Comparison of ENCODE assay signal across 1 cellular context in genomic region chr12:111775205-111776193, GRCh38.
TF ChIP-seq lines count a peak whose summit lies in the region.

No MANE protein-coding gene starts in this region.

TF ChIP-seq in HepG2, 621 proteins besides CTCF, POLR2A, EP300 and RAD21 (continued from another document):
- TF ChIP-seq SNAPC4 (CRISPR knock-in tag; IDR thresholded peaks at IDR 0.05) = no peak
- TF ChIP-seq SMYD3 (CRISPR knock-in tag; IDR thresholded peaks at IDR 0.05) = no peak
- TF ChIP-seq, protein P1, sequence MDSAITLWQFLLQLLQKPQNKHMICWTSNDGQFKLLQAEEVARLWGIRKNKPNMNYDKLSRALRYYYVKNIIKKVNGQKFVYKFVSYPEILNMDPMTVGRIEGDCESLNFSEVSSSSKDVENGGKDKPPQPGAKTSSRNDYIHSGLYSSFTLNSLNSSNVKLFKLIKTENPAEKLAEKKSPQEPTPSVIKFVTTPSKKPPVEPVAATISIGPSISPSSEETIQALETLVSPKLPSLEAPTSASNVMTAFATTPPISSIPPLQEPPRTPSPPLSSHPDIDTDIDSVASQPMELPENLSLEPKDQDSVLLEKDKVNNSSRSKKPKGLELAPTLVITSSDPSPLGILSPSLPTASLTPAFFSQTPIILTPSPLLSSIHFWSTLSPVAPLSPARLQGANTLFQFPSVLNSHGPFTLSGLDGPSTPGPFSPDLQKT (CRISPR knock-in tag; IDR thresholded peaks at IDR 0.05; ENCODE audit: borderline replicate concordance) = no peak
- peak; percentile 28; the same call in 1 of the 2 replicates for TF ChIP-seq HNF4A (CRISPR knock-in tag; IDR thresholded peaks at IDR 0.05)
- no peak for TF ChIP-seq RAD51 (IDR thresholded peaks at IDR 0.05; ENCODE audit: borderline replicate concordance)
- no peak for TF ChIP-seq ZNF691 (CRISPR knock-in tag; IDR thresholded peaks at IDR 0.05; ENCODE audit: borderline replicate concordance, low read depth)
- no peak for TF ChIP-seq ZNF564 (CRISPR knock-in tag; IDR thresholded peaks at IDR 0.05)
- peak; percentile 68; the same call in 1 of the 2 replicates for TF ChIP-seq TFE3 (CRISPR knock-in tag; IDR thresholded peaks at IDR 0.05)
- no peak for TF ChIP-seq ZNF556 (CRISPR knock-in tag; IDR thresholded peaks at IDR 0.05; ENCODE audit: borderline replicate concordance)
- TF ChIP-seq, protein P2, sequence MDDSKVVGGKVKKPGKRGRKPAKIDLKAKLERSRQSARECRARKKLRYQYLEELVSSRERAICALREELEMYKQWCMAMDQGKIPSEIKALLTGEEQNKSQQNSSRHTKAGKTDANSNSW (CRISPR knock-in tag; IDR thresholded peaks at IDR 0.05; ENCODE audit: borderline replicate concordance) = no peak
- TF ChIP-seq, protein P3, sequence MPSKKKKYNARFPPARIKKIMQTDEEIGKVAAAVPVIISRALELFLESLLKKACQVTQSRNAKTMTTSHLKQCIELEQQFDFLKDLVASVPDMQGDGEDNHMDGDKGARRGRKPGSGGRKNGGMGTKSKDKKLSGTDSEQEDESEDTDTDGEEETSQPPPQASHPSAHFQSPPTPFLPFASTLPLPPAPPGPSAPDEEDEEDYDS (CRISPR knock-in tag; IDR thresholded peaks at IDR 0.05) = peak; percentile 55; the same call in 1 of the 2 replicates
- TF ChIP-seq GATAD1 (CRISPR knock-in tag; IDR thresholded peaks at IDR 0.05) = no peak; the same call in 1 of the 2 replicates
- TF ChIP-seq ZIK1 (CRISPR knock-in tag; IDR thresholded peaks at IDR 0.05; ENCODE audit: borderline replicate concordance, low read depth) = no peak
- no peak for TF ChIP-seq RBFOX2 (IDR thresholded peaks at IDR 0.05; ENCODE audit: low read depth, low read length)
- TF ChIP-seq, protein P4, sequence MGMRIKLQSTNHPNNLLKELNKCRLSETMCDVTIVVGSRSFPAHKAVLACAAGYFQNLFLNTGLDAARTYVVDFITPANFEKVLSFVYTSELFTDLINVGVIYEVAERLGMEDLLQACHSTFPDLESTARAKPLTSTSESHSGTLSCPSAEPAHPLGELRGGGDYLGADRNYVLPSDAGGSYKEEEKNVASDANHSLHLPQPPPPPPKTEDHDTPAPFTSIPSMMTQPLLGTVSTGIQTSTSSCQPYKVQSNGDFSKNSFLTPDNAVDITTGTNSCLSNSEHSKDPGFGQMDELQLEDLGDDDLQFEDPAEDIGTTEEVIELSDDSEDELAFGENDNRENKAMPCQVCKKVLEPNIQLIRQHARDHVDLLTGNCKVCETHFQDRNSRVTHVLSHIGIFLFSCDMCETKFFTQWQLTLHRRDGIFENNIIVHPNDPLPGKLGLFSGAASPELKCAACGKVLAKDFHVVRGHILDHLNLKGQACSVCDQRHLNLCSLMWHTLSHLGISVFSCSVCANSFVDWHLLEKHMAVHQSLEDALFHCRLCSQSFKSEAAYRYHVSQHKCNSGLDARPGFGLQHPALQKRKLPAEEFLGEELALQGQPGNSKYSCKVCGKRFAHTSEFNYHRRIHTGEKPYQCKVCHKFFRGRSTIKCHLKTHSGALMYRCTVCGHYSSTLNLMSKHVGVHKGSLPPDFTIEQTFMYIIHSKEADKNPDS (CRISPR knock-in tag; IDR thresholded peaks at IDR 0.05) = no peak
- TF ChIP-seq PTBP1 (IDR thresholded peaks at IDR 0.05; ENCODE audit: low read depth, low read length, poor library complexity, severe bottlenecking) = no peak
- TF ChIP-seq, protein P5, sequence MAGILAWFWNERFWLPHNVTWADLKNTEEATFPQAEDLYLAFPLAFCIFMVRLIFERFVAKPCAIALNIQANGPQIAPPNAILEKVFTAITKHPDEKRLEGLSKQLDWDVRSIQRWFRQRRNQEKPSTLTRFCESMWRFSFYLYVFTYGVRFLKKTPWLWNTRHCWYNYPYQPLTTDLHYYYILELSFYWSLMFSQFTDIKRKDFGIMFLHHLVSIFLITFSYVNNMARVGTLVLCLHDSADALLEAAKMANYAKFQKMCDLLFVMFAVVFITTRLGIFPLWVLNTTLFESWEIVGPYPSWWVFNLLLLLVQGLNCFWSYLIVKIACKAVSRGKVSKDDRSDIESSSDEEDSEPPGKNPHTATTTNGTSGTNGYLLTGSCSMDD (CRISPR knock-in tag; IDR thresholded peaks at IDR 0.05) = no peak
- peak; percentile 51; the same call in 1 of the 2 replicates for TF ChIP-seq SIX1 (CRISPR knock-in tag; IDR thresholded peaks at IDR 0.05; ENCODE audit: borderline replicate concordance)
- TF ChIP-seq RARG (CRISPR knock-in tag; IDR thresholded peaks at IDR 0.05; ENCODE audit: low read depth) = no peak
- no peak for TF ChIP-seq AGO2 (optimal IDR thresholded peaks at IDR 0.05; ENCODE audit: low read depth, low read length)
- no peak for TF ChIP-seq ATRX (CRISPR knock-in tag; IDR thresholded peaks at IDR 0.05; ENCODE audit: borderline replicate concordance)
- TF ChIP-seq, protein P6, sequence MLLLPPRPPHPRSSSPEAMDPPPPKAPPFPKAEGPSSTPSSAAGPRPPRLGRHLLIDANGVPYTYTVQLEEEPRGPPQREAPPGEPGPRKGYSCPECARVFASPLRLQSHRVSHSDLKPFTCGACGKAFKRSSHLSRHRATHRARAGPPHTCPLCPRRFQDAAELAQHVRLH (CRISPR knock-in tag; IDR thresholded peaks at IDR 0.05; ENCODE audit: borderline replicate concordance, low read depth) = peak; percentile 62; the same call in 1 of the 2 replicates
- TF ChIP-seq KLF11 (CRISPR knock-in tag; IDR thresholded peaks at IDR 0.05) = 0 out of 2 replicates have a peak, but pooled peaks have one; percentile 57
- no peak for TF ChIP-seq HDAC6 (IDR thresholded peaks at IDR 0.05; ENCODE audit: low read depth, low read length)
- no peak for TF ChIP-seq POLR2AphosphoS5 (IDR thresholded peaks at IDR 0.05; ENCODE audit: low read depth, low read length)
- TF ChIP-seq ZNF510 (CRISPR knock-in tag; IDR thresholded peaks at IDR 0.05; ENCODE audit: low read depth) = no peak
- TF ChIP-seq DMAP1 (CRISPR knock-in tag; IDR thresholded peaks at IDR 0.05) = no peak
- TF ChIP-seq, protein P7, sequence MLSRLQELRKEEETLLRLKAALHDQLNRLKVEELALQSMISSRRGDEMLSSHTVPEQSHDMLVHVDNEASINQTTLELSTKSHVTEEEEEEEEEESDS (CRISPR knock-in tag; IDR thresholded peaks at IDR 0.05; ENCODE audit: borderline replicate concordance) = no peak
- TF ChIP-seq MXD3 (CRISPR knock-in tag; IDR thresholded peaks at IDR 0.05) = no peak
